8 cellular contexts compared by ENCODE assay signal in the genomic region with DNA sequence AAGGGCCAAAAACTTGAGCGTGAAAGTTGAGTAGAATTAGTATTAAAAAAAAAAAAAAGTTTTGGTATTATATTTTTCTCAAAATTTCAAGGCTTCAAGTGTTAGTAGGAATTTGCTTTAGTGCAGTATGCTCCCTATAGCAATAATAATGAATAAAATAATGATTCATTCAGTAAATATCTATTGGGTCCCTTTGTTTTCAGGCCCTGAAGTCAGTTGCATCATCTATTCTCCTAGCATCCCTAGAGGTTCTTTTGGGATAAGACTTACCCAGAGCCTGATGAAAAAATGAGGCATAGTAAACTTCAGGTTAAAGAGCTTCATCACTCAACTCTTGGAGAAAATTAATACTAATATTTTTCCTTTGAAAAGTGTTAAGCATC. TPM values are rescaled to one million over a fixed set of nuclear protein-coding genes. Genes with fewer than 3 reads are reported as not detected.
DNase-seq lines count a peak whose midpoint lies in the region; ATAC-seq and TF ChIP-seq lines count a peak whose summit lies in the region.

No MANE protein-coding gene starts in this region.

- peaks cover 5 to 33% (median 23%) of the 10 kb centered on the region in 4 donors for H3K4me1 Mint-ChIP-seq in CD4-positive, alpha-beta memory T cell

- H3K4me1 ChIP-seq in CD4-positive, alpha-beta memory T cell (ENCODE audit: insufficient read depth, low read length), result peaks cover 23% of the 10 kb centered on the region
- H3K4me1 ChIP-seq in Loucy (ENCODE audit: insufficient read depth, low read length, poor library complexity, severe bottlenecking), result peaks cover 40% of the 10 kb centered on the region

- no peaks in the 10 kb centered on the region for H3K36me3 ChIP-seq in CD4-positive, alpha-beta memory T cell (ENCODE audit: insufficient read depth, low read length)
- H3K36me3 ChIP-seq in Loucy (ENCODE audit: insufficient read depth, low read length), result no peaks in the 10 kb centered on the region
- H3K36me3 ChIP-seq in neural cell (ENCODE audit: insufficient read depth, low read length), result no peaks in the 10 kb centered on the region

- peak overlapping the region; percentile 89 for H3K9ac ChIP-seq in Loucy (ENCODE audit: low read depth, low read length, poor library complexity, severe bottlenecking)
- H3K9ac ChIP-seq in neural cell (ENCODE audit: low read length), result no peak overlapping the region

- intact Hi-C loops in CD4-positive, alpha-beta memory T cell (cut with micrococcal nuclease), result loop anchor here (1.0 kb wide), 2 partner anchors 20 to 199 kb away; partner anchors contain the start of gene TMED2
- intact Hi-C loops in dorsolateral prefrontal cortex (cut with DNase I), result loop anchor here (2.0 to 5.0 kb wide), 5 partner anchors 20 to 217 kb away; partner anchors contain the start of genes DDX55 (in 2 of the 2), RILPL1 (in 1 of the 2), SBNO1 (in 1 of the 2) and SNRNP35 (in 1 of the 2)

- H3F3A ChIP-seq in Loucy (ENCODE audit: low read depth) (no peaks in the 10 kb centered on the region), neural cell (ENCODE audit: insufficient read depth, low read length, poor library complexity, severe bottlenecking) (no peaks in the 10 kb centered on the region)

- peak overlapping the region; percentile 86 to 97 (median 90) for H3K4me3 Mint-ChIP-seq in CD4-positive, alpha-beta memory T cell

- DNase-seq in CD4-positive, alpha-beta memory T cell, result no peak
- no peak for DNase-seq in dorsolateral prefrontal cortex
- no peak for DNase-seq in CD1c-positive myeloid dendritic cell (ENCODE audit: extremely low spot score)
- no peak for DNase-seq in NCI-H446 treated with DMSO at 0.1 percent for 48 hours (lab: John Stamatoyannopoulos, UW)
- DNase-seq in activated CD4-positive, alpha-beta T cell treated with anti-CD3 and anti-CD28 coated beads for 1 hour, result no peak

- H2AFZ ChIP-seq in Loucy (ENCODE audit: low read length) (no peak overlapping the region), neural cell (ENCODE audit: low read depth, low read length) (no peak overlapping the region)

- peak overlapping the region in 2 of 7 donors; percentile 78 to 89 for H3K27ac Mint-ChIP-seq in CD4-positive, alpha-beta memory T cell

- H3K36me3 Mint-ChIP-seq in CD4-positive, alpha-beta memory T cell, result peaks cover 0 to 6% of the 10 kb centered on the region in 2 donors

- CTCF ChIA-PET in CD4-positive, alpha-beta memory T cell (lab: Charles Lee; ENCODE audit: partially characterized antibody), result interaction anchor here (1.7 to 2.6 kb wide), 2 partner anchors 19 to 85 kb away, joined by 3 to 24 read pairs; partner anchors contain the start of gene SBNO1

- H3K9me3 Mint-ChIP-seq in CD4-positive, alpha-beta memory T cell, result no peaks in the 10 kb centered on the region

- H3K27ac ChIP-seq in CD4-positive, alpha-beta memory T cell (ENCODE audit: low read depth, low read length), result no peak overlapping the region
- H3K27ac ChIP-seq in dorsolateral prefrontal cortex (peak overlapping the region in 10 of 59 donors; percentile 61 to 89 (median 78)), neural cell (ENCODE audit: low read length) (no peak overlapping the region)

- H3K4me2 ChIP-seq in Loucy (ENCODE audit: low read depth, low read length, poor library complexity, severe bottlenecking), result peak overlapping the region; percentile 83
- H3K4me2 ChIP-seq in neural cell (ENCODE audit: low read length), result peak overlapping the region; percentile 49

- TF ChIP-seq CTCF in Loucy (conservative IDR thresholded peaks at IDR 0.05; ENCODE audit: low read length) (no peak), dorsolateral prefrontal cortex (IDR thresholded peaks at IDR 0.05 in 54 of 56, conservative IDR thresholded peaks at IDR 0.05 in 2 of 56; ENCODE audit: low read depth in 1 of 56, partially characterized antibody in 56 of 56) (no peak), neural cell (IDR thresholded peaks at IDR 0.05; ENCODE audit: poor library complexity, severe bottlenecking) (no peak)

- H3K9me2 ChIP-seq in Loucy (replicated peaks; ENCODE audit: low read depth, low read length) (no peaks in the 10 kb centered on the region), neural cell (ENCODE audit: insufficient read depth, low read length) (no peaks in the 10 kb centered on the region)

- POLR2A ChIA-PET in CD4-positive, alpha-beta memory T cell (lab: Charles Lee; ENCODE audit: partially characterized antibody), result interaction anchor here (1.4 to 5.9 kb wide), 9 partner anchors 9 to 152 kb away, joined by 3 to 113 read pairs (median 6); partner anchors contain the start of genes MPHOSPH9, MTRFR, SBNO1 and SNRNP35

- no peak for TF ChIP-seq RAD21 in neural cell (conservative IDR thresholded peaks at IDR 0.05)

- TF ChIP-seq EP300 in neural cell (conservative IDR thresholded peaks at IDR 0.05; ENCODE audit: poor library complexity, severe bottlenecking), result no peak

- H3K9me3 ChIP-seq in CD4-positive, alpha-beta memory T cell (ENCODE audit: control insufficient read depth in 1 of 2, low read length in 2 of 2), result no peaks in the 10 kb centered on the region
- H3K9me3 ChIP-seq in Loucy (ENCODE audit: insufficient read depth, low read depth, low read length) (no peaks in the 10 kb centered on the region), neural cell (ENCODE audit: low read length) (no peaks in the 10 kb centered on the region)

- no peaks in the 10 kb centered on the region for H3K27me3 Mint-ChIP-seq in CD4-positive, alpha-beta memory T cell

- no peak for ATAC-seq in HG03045 (IDR thresholded peaks at IDR 0.05; ENCODE audit: unreplicated experiment)

- H4K20me1 ChIP-seq in Loucy (ENCODE audit: insufficient read depth, low read length, poor library complexity, severe bottlenecking) (peaks cover 5% of the 10 kb centered on the region), neural cell (ENCODE audit: insufficient read depth) (no peaks in the 10 kb centered on the region)

- H3K27me3 ChIP-seq in CD4-positive, alpha-beta memory T cell (ENCODE audit: insufficient read depth, low read length), result no peaks in the 10 kb centered on the region
- H3K27me3 ChIP-seq in Loucy (ENCODE audit: insufficient read depth, low read length, poor library complexity, severe bottlenecking) (no peaks in the 10 kb centered on the region), dorsolateral prefrontal cortex (no peaks in the 10 kb centered on the region), neural cell (ENCODE audit: insufficient read depth, low read depth, low read length) (no peaks in the 10 kb centered on the region)

- H3K79me2 ChIP-seq in Loucy (ENCODE audit: insufficient read depth, low read length) (peaks cover 50% of the 10 kb centered on the region), neural cell (replicated peaks; ENCODE audit: insufficient read depth, low read length) (peaks cover 7% of the 10 kb centered on the region)

- H3K4me3 ChIP-seq in CD4-positive, alpha-beta memory T cell (ENCODE audit: low read length in 2 of 2), result peak overlapping the region in 1 of 2 donors; percentile 84
- peak overlapping the region; percentile 94 for H3K4me3 ChIP-seq in Loucy (ENCODE audit: low read length, poor library complexity, severe bottlenecking)
- peak overlapping the region; percentile 51 to 95 (median 79) for H3K4me3 ChIP-seq in dorsolateral prefrontal cortex
- peak overlapping the region; percentile 81 for H3K4me3 ChIP-seq in neural cell (ENCODE audit: low read length)

TF ChIP-seq in neural cell, 6 proteins besides CTCF, POLR2A, EP300 and RAD21:
- TF ChIP-seq POLR2AphosphoS5 (IDR thresholded peaks at IDR 0.05), result no peak
- TF ChIP-seq, protein P1, sequence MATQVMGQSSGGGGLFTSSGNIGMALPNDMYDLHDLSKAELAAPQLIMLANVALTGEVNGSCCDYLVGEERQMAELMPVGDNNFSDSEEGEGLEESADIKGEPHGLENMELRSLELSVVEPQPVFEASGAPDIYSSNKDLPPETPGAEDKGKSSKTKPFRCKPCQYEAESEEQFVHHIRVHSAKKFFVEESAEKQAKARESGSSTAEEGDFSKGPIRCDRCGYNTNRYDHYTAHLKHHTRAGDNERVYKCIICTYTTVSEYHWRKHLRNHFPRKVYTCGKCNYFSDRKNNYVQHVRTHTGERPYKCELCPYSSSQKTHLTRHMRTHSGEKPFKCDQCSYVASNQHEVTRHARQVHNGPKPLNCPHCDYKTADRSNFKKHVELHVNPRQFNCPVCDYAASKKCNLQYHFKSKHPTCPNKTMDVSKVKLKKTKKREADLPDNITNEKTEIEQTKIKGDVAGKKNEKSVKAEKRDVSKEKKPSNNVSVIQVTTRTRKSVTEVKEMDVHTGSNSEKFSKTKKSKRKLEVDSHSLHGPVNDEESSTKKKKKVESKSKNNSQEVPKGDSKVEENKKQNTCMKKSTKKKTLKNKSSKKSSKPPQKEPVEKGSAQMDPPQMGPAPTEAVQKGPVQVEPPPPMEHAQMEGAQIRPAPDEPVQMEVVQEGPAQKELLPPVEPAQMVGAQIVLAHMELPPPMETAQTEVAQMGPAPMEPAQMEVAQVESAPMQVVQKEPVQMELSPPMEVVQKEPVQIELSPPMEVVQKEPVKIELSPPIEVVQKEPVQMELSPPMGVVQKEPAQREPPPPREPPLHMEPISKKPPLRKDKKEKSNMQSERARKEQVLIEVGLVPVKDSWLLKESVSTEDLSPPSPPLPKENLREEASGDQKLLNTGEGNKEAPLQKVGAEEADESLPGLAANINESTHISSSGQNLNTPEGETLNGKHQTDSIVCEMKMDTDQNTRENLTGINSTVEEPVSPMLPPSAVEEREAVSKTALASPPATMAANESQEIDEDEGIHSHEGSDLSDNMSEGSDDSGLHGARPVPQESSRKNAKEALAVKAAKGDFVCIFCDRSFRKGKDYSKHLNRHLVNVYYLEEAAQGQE (IDR thresholded peaks at IDR 0.05; ENCODE audit: borderline replicate concordance), result no peak
- no peak for TF ChIP-seq EZH2 (IDR thresholded peaks at IDR 0.05; ENCODE audit: borderline replicate concordance, insufficient read depth, low read length, poor library complexity, severe bottlenecking)
- TF ChIP-seq TAF1 (IDR thresholded peaks at IDR 0.05; ENCODE audit: low read depth), result no peak
- TF ChIP-seq SMC3 (conservative IDR thresholded peaks at IDR 0.05; ENCODE audit: poor library complexity), result no peak
- TF ChIP-seq MXI1 (conservative IDR thresholded peaks at IDR 0.05; ENCODE audit: poor library complexity, severe bottlenecking), result no peak

RNA-seq across cellular contexts. Expression of gene KMT5A, which starts 1.1 kb away (rescaled TPM):
- 10 to 100 TPM; 31.5 to 35.9 TPM for total RNA-seq in CD4-positive, alpha-beta memory T cell
- 1 to 10 TPM; 1.0 to 4.3 TPM for polyA plus RNA-seq in CD4-positive, alpha-beta memory T cell
- 10 to 100 TPM; 23.6 to 63.9 (median 38.0) TPM for total RNA-seq in dorsolateral prefrontal cortex
- polyA plus RNA-seq in neural cell, result 28.9 and 40.0 TPM in 2 replicates
- polyA minus RNA-seq in neural cell, result 35.1 and 37.7 TPM in 2 replicates

RNA-seq across cellular contexts. Expression of gene SBNO1, which starts 20.3 kb away (rescaled TPM):
- total RNA-seq in CD4-positive, alpha-beta memory T cell, result 10 to 100 TPM; 54.1 to 56.3 TPM
- polyA plus RNA-seq in CD4-positive, alpha-beta memory T cell, result 10 to 100 TPM; 26.3 to 39.9 TPM
- total RNA-seq in dorsolateral prefrontal cortex, result 10 to 100 TPM; 29.4 to 70.1 (median 50.1) TPM
- polyA plus RNA-seq in neural cell, result 17.9 and 18.5 TPM in 2 replicates
- polyA minus RNA-seq in neural cell, result 55.8 and 74.4 TPM in 2 replicates

RNA-seq across cellular contexts. Expression of gene RILPL2, which starts 51.5 kb away (rescaled TPM):
- 10 to 100 TPM; 11.6 to 11.9 TPM for total RNA-seq in CD4-positive, alpha-beta memory T cell
- polyA plus RNA-seq in CD4-positive, alpha-beta memory T cell, result 10 to 100 TPM; 13.3 to 13.7 TPM
- 1 to 10 TPM; 2.1 to 6.7 (median 3.9) TPM for total RNA-seq in dorsolateral prefrontal cortex
- polyA plus RNA-seq in neural cell, result 0.07 and 0.20 TPM in 2 replicates
- 0.35 and 0.49 TPM in 2 replicates for polyA minus RNA-seq in neural cell
